ENCODE assay signal across 1 cellular context in genomic region chr11:125552927-125553326, GRCh38.
TF ChIP-seq lines count a peak whose summit lies in the region.

No MANE protein-coding gene starts in this region.

TF ChIP-seq in K562, 482 proteins besides CTCF, POLR2A, EP300 and RAD21 (continued from another document and continues in another):
- peak in 1 of 2 experiments; percentile 36; a peak in 1 of 4 replicates for TF ChIP-seq MNT (conservative IDR thresholded peaks at IDR 0.05)
- peak; percentile 71; the same call in 1 of the 2 replicates for TF ChIP-seq CREB1 (IDR thresholded peaks at IDR 0.05)
- no peak for TF ChIP-seq CREB1 (CRISPR knock-in tag; IDR thresholded peaks at IDR 0.05)
- no peak for TF ChIP-seq TBP (optimal IDR thresholded peaks at IDR 0.05; ENCODE audit: low read depth, low read length)
- TF ChIP-seq CSDE1 (IDR thresholded peaks at IDR 0.05), result no peak
- no peak for TF ChIP-seq FOXP1 (CRISPR knock-in tag; IDR thresholded peaks at IDR 0.05)
- no peak for TF ChIP-seq THRA (IDR thresholded peaks at IDR 0.05)
- TF ChIP-seq CC2D1A (IDR thresholded peaks at IDR 0.05), result peak; percentile 99
- TF ChIP-seq ELK1 (CRISPR knock-in tag; IDR thresholded peaks at IDR 0.05), result no peak
- TF ChIP-seq MCM2 (IDR thresholded peaks at IDR 0.05; ENCODE audit: low read depth), result no peak
- TF ChIP-seq TEAD1 (CRISPR knock-in tag; IDR thresholded peaks at IDR 0.05), result peak in 1 of 2 experiments; percentile 75; a peak in 2 of 4 replicates
- no peak for TF ChIP-seq SLC30A9 (CRISPR knock-in tag; IDR thresholded peaks at IDR 0.05)
- no peak for TF ChIP-seq ZNF175 (CRISPR knock-in tag; IDR thresholded peaks at IDR 0.05; ENCODE audit: low read depth)
- TF ChIP-seq ZKSCAN3 (CRISPR knock-in tag; IDR thresholded peaks at IDR 0.05), result no peak
- no peak for TF ChIP-seq ZFP30 (CRISPR knock-in tag; IDR thresholded peaks at IDR 0.05; ENCODE audit: borderline replicate concordance)
- no peak for TF ChIP-seq ZNF253 (CRISPR knock-in tag; conservative IDR thresholded peaks at IDR 0.05)
- no peak; the same call in 1 of the 2 replicates for TF ChIP-seq NFE2 (IDR thresholded peaks at IDR 0.05; ENCODE audit: low read depth)
- TF ChIP-seq GTF2B (IDR thresholded peaks at IDR 0.05; ENCODE audit: extremely low read depth, insufficient read length), result no peak
- TF ChIP-seq ZNF785 (CRISPR knock-in tag; IDR thresholded peaks at IDR 0.05), result no peak
- no peak for TF ChIP-seq PTRF (tag; IDR thresholded peaks at IDR 0.05)
- peak; percentile 96 for TF ChIP-seq POLR2AphosphoS5 (IDR thresholded peaks at IDR 0.05; ENCODE audit: control insufficient read depth, insufficient read depth, low read depth, low read length)
- TF ChIP-seq CBX2 (IDR thresholded peaks at IDR 0.05; ENCODE audit: insufficient read depth, low read length, poor library complexity, severe bottlenecking), result no peak
- peak; percentile 68; the same call in 1 of the 2 replicates for TF ChIP-seq ZNF589 (CRISPR knock-in tag; IDR thresholded peaks at IDR 0.05; ENCODE audit: low read depth)
- TF ChIP-seq IRF2 (CRISPR knock-in tag; IDR thresholded peaks at IDR 0.05), result no peak
- no peak for TF ChIP-seq ZNF586 (CRISPR knock-in tag; conservative IDR thresholded peaks at IDR 0.05)
- TF ChIP-seq, protein P1, sequence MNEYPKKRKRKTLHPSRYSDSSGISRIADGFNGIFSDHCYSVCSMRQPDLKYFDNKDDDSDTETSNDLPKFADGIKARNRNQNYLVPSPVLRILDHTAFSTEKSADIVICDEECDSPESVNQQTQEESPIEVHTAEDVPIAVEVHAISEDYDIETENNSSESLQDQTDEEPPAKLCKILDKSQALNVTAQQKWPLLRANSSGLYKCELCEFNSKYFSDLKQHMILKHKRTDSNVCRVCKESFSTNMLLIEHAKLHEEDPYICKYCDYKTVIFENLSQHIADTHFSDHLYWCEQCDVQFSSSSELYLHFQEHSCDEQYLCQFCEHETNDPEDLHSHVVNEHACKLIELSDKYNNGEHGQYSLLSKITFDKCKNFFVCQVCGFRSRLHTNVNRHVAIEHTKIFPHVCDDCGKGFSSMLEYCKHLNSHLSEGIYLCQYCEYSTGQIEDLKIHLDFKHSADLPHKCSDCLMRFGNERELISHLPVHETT (CRISPR knock-in tag; conservative IDR thresholded peaks at IDR 0.05 in 1 of 2, IDR thresholded peaks at IDR 0.05 in 1 of 2), result peak in 1 of 2 experiments; percentile 81; a peak in 2 of 4 replicates
- TF ChIP-seq MAZ (CRISPR knock-in tag; conservative IDR thresholded peaks at IDR 0.05 in 1 of 2, IDR thresholded peaks at IDR 0.05 in 1 of 2), result 0 out of 4 replicates have a peak, but pooled peaks of 1 of the 2 experiments have one; percentile 61
- no peak for TF ChIP-seq BRF1 (IDR thresholded peaks at IDR 0.05; ENCODE audit: borderline replicate concordance, extremely low read depth, insufficient read length)
- no peak for TF ChIP-seq ILF3 (IDR thresholded peaks at IDR 0.05; ENCODE audit: borderline replicate concordance)
- no peak for TF ChIP-seq SNRNP70 (optimal IDR thresholded peaks at IDR 0.05; ENCODE audit: low read depth, low read length)
- TF ChIP-seq, protein P2, sequence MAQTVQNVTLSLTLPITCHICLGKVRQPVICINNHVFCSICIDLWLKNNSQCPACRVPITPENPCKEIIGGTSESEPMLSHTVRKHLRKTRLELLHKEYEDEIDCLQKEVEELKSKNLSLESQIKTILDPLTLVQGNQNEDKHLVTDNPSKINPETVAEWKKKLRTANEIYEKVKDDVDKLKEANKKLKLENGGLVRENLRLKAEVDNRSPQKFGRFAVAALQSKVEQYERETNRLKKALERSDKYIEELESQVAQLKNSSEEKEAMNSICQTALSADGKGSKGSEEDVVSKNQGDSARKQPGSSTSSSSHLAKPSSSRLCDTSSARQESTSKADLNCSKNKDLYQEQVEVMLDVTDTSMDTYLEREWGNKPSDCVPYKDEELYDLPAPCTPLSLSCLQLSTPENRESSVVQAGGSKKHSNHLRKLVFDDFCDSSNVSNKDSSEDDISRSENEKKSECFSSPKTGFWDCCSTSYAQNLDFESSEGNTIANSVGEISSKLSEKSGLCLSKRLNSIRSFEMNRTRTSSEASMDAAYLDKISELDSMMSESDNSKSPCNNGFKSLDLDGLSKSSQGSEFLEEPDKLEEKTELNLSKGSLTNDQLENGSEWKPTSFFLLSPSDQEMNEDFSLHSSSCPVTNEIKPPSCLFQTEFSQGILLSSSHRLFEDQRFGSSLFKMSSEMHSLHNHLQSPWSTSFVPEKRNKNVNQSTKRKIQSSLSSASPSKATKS (CRISPR knock-in tag; IDR thresholded peaks at IDR 0.05), result no peak
- no peak for TF ChIP-seq RHOXF2B (CRISPR knock-in tag; conservative IDR thresholded peaks at IDR 0.05)
- TF ChIP-seq ZFP1 (CRISPR knock-in tag; IDR thresholded peaks at IDR 0.05), result no peak
- TF ChIP-seq CEBPG (CRISPR knock-in tag; IDR thresholded peaks at IDR 0.05), result no peak
- TF ChIP-seq CEBPG (tag; conservative IDR thresholded peaks at IDR 0.05 in 1 of 2, IDR thresholded peaks at IDR 0.05 in 1 of 2), result no peak
- TF ChIP-seq PHB (CRISPR knock-in tag; IDR thresholded peaks at IDR 0.05), result no peak
- no peak for TF ChIP-seq ZFP36 (IDR thresholded peaks at IDR 0.05; ENCODE audit: low read depth, low read length, partially characterized antibody)
- TF ChIP-seq, protein P3, sequence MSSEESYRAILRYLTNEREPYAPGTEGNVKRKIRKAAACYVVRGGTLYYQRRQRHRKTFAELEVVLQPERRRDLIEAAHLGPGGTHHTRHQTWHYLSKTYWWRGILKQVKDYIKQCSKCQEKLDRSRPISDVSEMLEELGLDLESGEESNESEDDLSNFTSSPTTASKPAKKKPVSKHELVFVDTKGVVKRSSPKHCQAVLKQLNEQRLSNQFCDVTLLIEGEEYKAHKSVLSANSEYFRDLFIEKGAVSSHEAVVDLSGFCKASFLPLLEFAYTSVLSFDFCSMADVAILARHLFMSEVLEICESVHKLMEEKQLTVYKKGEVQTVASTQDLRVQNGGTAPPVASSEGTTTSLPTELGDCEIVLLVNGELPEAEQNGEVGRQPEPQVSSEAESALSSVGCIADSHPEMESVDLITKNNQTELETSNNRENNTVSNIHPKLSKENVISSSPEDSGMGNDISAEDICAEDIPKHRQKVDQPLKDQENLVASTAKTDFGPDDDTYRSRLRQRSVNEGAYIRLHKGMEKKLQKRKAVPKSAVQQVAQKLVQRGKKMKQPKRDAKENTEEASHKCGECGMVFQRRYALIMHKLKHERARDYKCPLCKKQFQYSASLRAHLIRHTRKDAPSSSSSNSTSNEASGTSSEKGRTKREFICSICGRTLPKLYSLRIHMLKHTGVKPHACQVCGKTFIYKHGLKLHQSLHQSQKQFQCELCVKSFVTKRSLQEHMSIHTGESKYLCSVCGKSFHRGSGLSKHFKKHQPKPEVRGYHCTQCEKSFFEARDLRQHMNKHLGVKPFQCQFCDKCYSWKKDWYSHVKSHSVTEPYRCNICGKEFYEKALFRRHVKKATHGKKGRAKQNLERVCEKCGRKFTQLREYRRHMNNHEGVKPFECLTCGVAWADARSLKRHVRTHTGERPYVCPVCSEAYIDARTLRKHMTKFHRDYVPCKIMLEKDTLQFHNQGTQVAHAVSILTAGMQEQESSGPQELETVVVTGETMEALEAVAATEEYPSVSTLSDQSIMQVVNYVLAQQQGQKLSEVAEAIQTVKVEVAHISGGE (CRISPR knock-in tag; IDR thresholded peaks at IDR 0.05), result peak in 2 of 3 experiments; percentile 54 to 93; a peak in 4 of 6 replicates
- TF ChIP-seq CXXC5 (CRISPR knock-in tag; IDR thresholded peaks at IDR 0.05), result peak; percentile 66
- no peak for TF ChIP-seq ZBTB7A (IDR thresholded peaks at IDR 0.05; ENCODE audit: borderline replicate concordance, control insufficient read depth, low read depth, low read length)
- no peak for TF ChIP-seq ZNF695 (CRISPR knock-in tag; IDR thresholded peaks at IDR 0.05)
- TF ChIP-seq, protein P4, sequence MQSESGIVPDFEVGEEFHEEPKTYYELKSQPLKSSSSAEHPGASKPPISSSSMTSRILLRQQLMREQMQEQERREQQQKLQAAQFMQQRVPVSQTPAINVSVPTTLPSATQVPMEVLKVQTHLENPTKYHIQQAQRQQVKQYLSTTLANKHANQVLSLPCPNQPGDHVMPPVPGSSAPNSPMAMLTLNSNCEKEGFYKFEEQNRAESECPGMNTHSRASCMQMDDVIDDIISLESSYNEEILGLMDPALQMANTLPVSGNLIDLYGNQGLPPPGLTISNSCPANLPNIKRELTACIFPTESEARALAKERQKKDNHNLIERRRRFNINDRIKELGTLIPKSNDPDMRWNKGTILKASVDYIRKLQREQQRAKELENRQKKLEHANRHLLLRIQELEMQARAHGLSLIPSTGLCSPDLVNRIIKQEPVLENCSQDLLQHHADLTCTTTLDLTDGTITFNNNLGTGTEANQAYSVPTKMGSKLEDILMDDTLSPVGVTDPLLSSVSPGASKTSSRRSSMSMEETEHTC (IDR thresholded peaks at IDR 0.05), result 0 out of 2 replicates have a peak, but pooled peaks have one; percentile 25
- TF ChIP-seq ZNF79 (CRISPR knock-in tag; IDR thresholded peaks at IDR 0.05; ENCODE audit: low read depth), result 0 out of 2 replicates have a peak, but pooled peaks have one; percentile 55
- TF ChIP-seq, protein P5, sequence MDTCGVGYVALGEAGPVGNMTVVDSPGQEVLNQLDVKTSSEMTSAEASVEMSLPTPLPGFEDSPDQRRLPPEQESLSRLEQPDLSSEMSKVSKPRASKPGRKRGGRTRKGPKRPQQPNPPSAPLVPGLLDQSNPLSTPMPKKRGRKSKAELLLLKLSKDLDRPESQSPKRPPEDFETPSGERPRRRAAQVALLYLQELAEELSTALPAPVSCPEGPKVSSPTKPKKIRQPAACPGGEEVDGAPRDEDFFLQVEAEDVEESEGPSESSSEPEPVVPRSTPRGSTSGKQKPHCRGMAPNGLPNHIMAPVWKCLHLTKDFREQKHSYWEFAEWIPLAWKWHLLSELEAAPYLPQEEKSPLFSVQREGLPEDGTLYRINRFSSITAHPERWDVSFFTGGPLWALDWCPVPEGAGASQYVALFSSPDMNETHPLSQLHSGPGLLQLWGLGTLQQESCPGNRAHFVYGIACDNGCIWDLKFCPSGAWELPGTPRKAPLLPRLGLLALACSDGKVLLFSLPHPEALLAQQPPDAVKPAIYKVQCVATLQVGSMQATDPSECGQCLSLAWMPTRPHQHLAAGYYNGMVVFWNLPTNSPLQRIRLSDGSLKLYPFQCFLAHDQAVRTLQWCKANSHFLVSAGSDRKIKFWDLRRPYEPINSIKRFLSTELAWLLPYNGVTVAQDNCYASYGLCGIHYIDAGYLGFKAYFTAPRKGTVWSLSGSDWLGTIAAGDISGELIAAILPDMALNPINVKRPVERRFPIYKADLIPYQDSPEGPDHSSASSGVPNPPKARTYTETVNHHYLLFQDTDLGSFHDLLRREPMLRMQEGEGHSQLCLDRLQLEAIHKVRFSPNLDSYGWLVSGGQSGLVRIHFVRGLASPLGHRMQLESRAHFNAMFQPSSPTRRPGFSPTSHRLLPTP (IDR thresholded peaks at IDR 0.05; ENCODE audit: borderline replicate concordance, extremely low read depth, insufficient read length), result no peak
- TF ChIP-seq ETV6 (IDR thresholded peaks at IDR 0.05; ENCODE audit: borderline replicate concordance in 1 of 2, low read depth in 2 of 2, low read length in 1 of 2), result peak; percentile 31 to 72; a peak in 2 of 4 replicates
- TF ChIP-seq ETV6 (CRISPR knock-in tag; IDR thresholded peaks at IDR 0.05; ENCODE audit: borderline replicate concordance), result no peak
- TF ChIP-seq DPF2 (IDR thresholded peaks at IDR 0.05), result peak; percentile 99
- no peak for TF ChIP-seq GMEB1 (CRISPR knock-in tag; IDR thresholded peaks at IDR 0.05)
